In genomic region chr22:39270792-39271191, GRCh38 we compare ENCODE assay signal across 18 cellular contexts. TPM values are rescaled to one million over a fixed set of nuclear protein-coding genes. Genes with fewer than 3 reads are reported as not detected.
DNase-seq lines count a peak whose midpoint lies in the region; ATAC-seq, FAIRE-seq and TF ChIP-seq lines count a peak whose summit lies in the region.
"Had no signal": no experiment of that assay in that cellular context is flagged by ENCODE, and none has a peak within 500 bp of the region (broad histone marks: within the 10 kb centered on the region; RNA-seq: fewer than 3 reads in every experiment).

No MANE protein-coding gene starts in this region.

- TF ChIP-seq POLR2A in heart left ventricle (IDR thresholded peaks at IDR 0.05) = no peak
- no peak for TF ChIP-seq POLR2A in A549 (IDR thresholded peaks at IDR 0.05; ENCODE audit: low read length)
- no peak for TF ChIP-seq POLR2A in stomach (IDR thresholded peaks at IDR 0.05)

- no peak for TF ChIP-seq RAD21 in A549 (conservative IDR thresholded peaks at IDR 0.05 in 1 of 2, IDR thresholded peaks at IDR 0.05 in 1 of 2)

- H3K4me2 ChIP-seq in A549 = no peak overlapping the region
- H3K4me2 ChIP-seq: BLaER1 had no signal

- no peak for TF ChIP-seq EP300 in A549 (IDR thresholded peaks at IDR 0.05)
- no peak for TF ChIP-seq EP300 in stomach (IDR thresholded peaks at IDR 0.05)

- peaks cover 0 to 48% (median 28%) of the 10 kb centered on the region in 12 donors for H3K4me1 ChIP-seq in heart left ventricle
- H3K4me1 ChIP-seq in A549 = no peaks in the 10 kb centered on the region
- H3K4me1 ChIP-seq in stomach = no peaks in the 10 kb centered on the region
- H3K4me1 ChIP-seq: HAP-1 had no signal

- intact Hi-C loops in heart left ventricle (cut with DNase I) = no loop called here
- intact Hi-C loops in left cardiac atrium (cut with DNase I) = no loop called here
- intact Hi-C loops in stomach (cut with DNase I; ENCODE audit: low total_unique reads) = no loop called here

- no peak for TF ChIP-seq CTCF in heart left ventricle (IDR thresholded peaks at IDR 0.05)
- no peak for TF ChIP-seq CTCF in A549 (IDR thresholded peaks at IDR 0.05)
- no peak for TF ChIP-seq CTCF in bronchial epithelial cell (IDR thresholded peaks at IDR 0.05; ENCODE audit: insufficient read depth, low read length, severe bottlenecking)
- no peak for TF ChIP-seq CTCF in stomach (IDR thresholded peaks at IDR 0.05)

- no peak for FAIRE-seq in A549 (lab: Jason Lieb, UNC)
- FAIRE-seq in bronchial epithelial cell (lab: Jason Lieb, UNC) = peak; percentile 62
- FAIRE-seq in urothelium cell line (lab: Jason Lieb, UNC) = peak; percentile 13
- FAIRE-seq: HTR-8/SVneo had no signal

- DNase-seq in heart left ventricle (no peak), left cardiac atrium (no peak), A549 (ENCODE audit: low read depth in 1 of 2, low spot score in 1 of 2) (no peak), bronchial epithelial cell (ENCODE audit: low read depth) (no peak), urothelium cell line (ENCODE audit: low spot score) (no peak), stomach (no peak), GM19240 (ENCODE audit: insufficient read length, low spot score) (no peak)
- DNase-seq: Calu3; CD8-positive, alpha-beta T cell; DMS79 treated with DMSO at 0.1 percent for 48 hours; GF-D8; GM23248; KG1 had no signal

- H3K27me3 ChIP-seq in heart left ventricle (no peaks in the 10 kb centered on the region), bronchial epithelial cell (ENCODE audit: control insufficient read depth, insufficient read depth, low read length) (peaks cover 7% of the 10 kb centered on the region), stomach (peaks cover 0 to 6% (median 0%) of the 10 kb centered on the region in 3 donors)
- H3K27me3 ChIP-seq: BLaER1 had no signal

- POLR2A ChIA-PET in A549 (lab: Yijun Ruan, JAX) = no interaction called here

- H3K36me3 ChIP-seq in heart left ventricle (no peaks in the 10 kb centered on the region), bronchial epithelial cell (ENCODE audit: control insufficient read depth, insufficient read depth, low read length) (no peaks in the 10 kb centered on the region), stomach (no peaks in the 10 kb centered on the region)
- H3K36me3 ChIP-seq: BLaER1, HAP-1 had no signal

- H3K27ac ChIP-seq in heart left ventricle (peak overlapping the region in 8 of 12 donors; percentile 60 to 81 (median 74)), A549 (no peak overlapping the region), stomach (no peak overlapping the region)
- H3K27ac ChIP-seq: 22Rv1, BLaER1, GM23248 had no signal

- CTCF ChIA-PET in A549 (lab: Yijun Ruan, JAX) = no interaction called here

- WGBS in heart left ventricle, 4 donors = 92 to 96% (median 95%) methylated on average over 9 of the region's 9 CpGs
- 86% methylated on average over 9 of the region's 9 CpGs for WGBS in A549 (ENCODE audit: missing lambda C conversion rate)
- WGBS in stomach, 5 donors = 87 to 99% (median 94%) methylated on average over 9 of the region's 9 CpGs

- peaks cover 0 to 8% (median 2%) of the 10 kb centered on the region in 12 donors for H3K9me3 ChIP-seq in heart left ventricle
- H3K9me3 ChIP-seq in A549 = no peaks in the 10 kb centered on the region
- H3K9me3 ChIP-seq in stomach = no peaks in the 10 kb centered on the region
- H3K9me3 ChIP-seq: BLaER1, HAP-1 had no signal

- H3K4me3 ChIP-seq in heart left ventricle (no peak overlapping the region), A549 (no peak overlapping the region), bronchial epithelial cell (ENCODE audit: low read depth, low read length) (no peak overlapping the region), stomach (no peak overlapping the region)
- H3K4me3 ChIP-seq: BLaER1, GM23248, HAP-1 had no signal

- ATAC-seq in heart left ventricle (no peak), left cardiac atrium (no peak), A549 (no peak)
- ATAC-seq: CD8-positive, alpha-beta T cell had no signal

TF ChIP-seq in A549, 52 proteins besides CTCF, POLR2A, EP300 and RAD21:
- TF ChIP-seq, protein P1, sequence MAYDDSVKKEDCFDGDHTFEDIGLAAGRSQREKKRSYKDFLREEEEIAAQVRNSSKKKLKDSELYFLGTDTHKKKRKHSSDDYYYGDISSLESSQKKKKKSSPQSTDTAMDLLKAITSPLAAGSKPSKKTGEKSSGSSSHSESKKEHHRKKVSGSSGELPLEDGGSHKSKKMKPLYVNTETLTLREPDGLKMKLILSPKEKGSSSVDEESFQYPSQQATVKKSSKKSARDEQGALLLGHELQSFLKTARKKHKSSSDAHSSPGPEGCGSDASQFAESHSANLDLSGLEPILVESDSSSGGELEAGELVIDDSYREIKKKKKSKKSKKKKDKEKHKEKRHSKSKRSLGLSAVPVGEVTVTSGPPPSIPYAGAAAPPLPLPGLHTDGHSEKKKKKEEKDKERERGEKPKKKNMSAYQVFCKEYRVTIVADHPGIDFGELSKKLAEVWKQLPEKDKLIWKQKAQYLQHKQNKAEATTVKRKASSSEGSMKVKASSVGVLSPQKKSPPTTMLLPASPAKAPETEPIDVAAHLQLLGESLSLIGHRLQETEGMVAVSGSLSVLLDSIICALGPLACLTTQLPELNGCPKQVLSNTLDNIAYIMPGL (CRISPR knock-in tag; IDR thresholded peaks at IDR 0.05; ENCODE audit: borderline replicate concordance) = no peak
- 0 out of 2 replicates have a peak, but pooled peaks have one; percentile 40 for TF ChIP-seq KDM1A (IDR thresholded peaks at IDR 0.05; ENCODE audit: low read depth)
TF ChIP-seq in A549: peak in this region for 1.

RNA-seq across cellular contexts. Expression of gene PDGFB, which starts 26.0 kb away (rescaled TPM):
- total RNA-seq in heart left ventricle (10 to 100 TPM; 15.2 to 43.7 (median 21.8) TPM), left cardiac atrium (10 to 100 TPM; 17.5 to 51.2 TPM), bronchial epithelial cell (1.1 and 5.6 TPM in 2 replicates), stomach (10 to 100 TPM in 2 of 5 donors, 1 to 10 TPM in 3; 1.2 to 58.5 (median 9.5) TPM)
- polyA plus RNA-seq in heart left ventricle (10 to 100 TPM in 1 of 2 donors, 1 to 10 TPM in 1; 9.0 to 21.3 TPM), A549 (2011; rRNA removed) (4.0 and 4.5 TPM in 2 replicates), A549 (2017; fragmentation: RNase III; extraction: RNeasy Plus Mini Kit Qiagen cat#74134 plus additional on column Dnase treatment) (2.1 to 3.3 TPM (median 3.0 TPM) in 3 replicates), stomach (1 to 10 TPM; 3.6 to 4.1 (median 3.6) TPM)
- 4.0 and 5.2 TPM in 2 replicates for polyA plus RNA-seq in A549 (2012; cell fraction: cytosol; rRNA removed)
- 7.2 and 9.2 TPM in 2 replicates for polyA plus RNA-seq in A549 (2012; cell fraction: nucleus; rRNA removed)
- 3.2 and 4.7 TPM in 2 replicates for polyA minus RNA-seq in A549 (2011; rRNA and poly(A)+ RNA removed)
- total RNA-seq: GM23248 had no signal
- polyA plus RNA-seq: CD14-positive monocyte had no signal

RNA-seq across cellular contexts. Expression of gene RPL3, which starts 48.6 kb away (rescaled TPM):
- total RNA-seq in heart left ventricle (100 to 1,000 TPM; 237 to 911 (median 336) TPM), left cardiac atrium (1,000 to 10,000 TPM in 1 of 2 donors, 100 to 1,000 TPM in 1; 796 to 1,078 TPM), bronchial epithelial cell (5,727 and 8,485 TPM in 2 replicates), stomach (1,000 to 10,000 TPM in 4 of 5 donors, 100 to 1,000 TPM in 1; 940 to 2,730 (median 1,959) TPM)
- polyA plus RNA-seq in heart left ventricle (1,000 to 10,000 TPM in 1 of 2 donors, 100 to 1,000 TPM in 1; 329 to 1,765 TPM), A549 (2011; rRNA removed) (1,852 and 1,921 TPM in 2 replicates), A549 (2017; fragmentation: RNase III; extraction: RNeasy Plus Mini Kit Qiagen cat#74134 plus additional on column Dnase treatment) (1,908 to 2,151 TPM (median 1,965 TPM) in 3 replicates), stomach (1,000 to 10,000 TPM; 2,938 to 5,267 (median 3,478) TPM)
- 3,052 and 3,485 TPM in 2 replicates for polyA plus RNA-seq in A549 (2012; cell fraction: cytosol; rRNA removed)
- 1,995 and 2,105 TPM in 2 replicates for polyA plus RNA-seq in A549 (2012; cell fraction: nucleus; rRNA removed)
- 1,682 and 1,944 TPM in 2 replicates for polyA minus RNA-seq in A549 (2011; rRNA and poly(A)+ RNA removed)

Comparison
In these comparisons a context has a peak if more than half of its experiments do, and no peak if none do; other contexts are left out.
1. H3K27ac ChIP-seq: peak in heart left ventricle (8 of 12); none in A549 (0 of 2) and stomach (0 of 5).